2 cellular contexts compared by ENCODE assay signal in genomic region chr11:85464283-85464682, GRCh38.
TF ChIP-seq lines count a peak whose summit lies in the region.

No MANE protein-coding gene starts in this region.

TF ChIP-seq in SK-N-SH treated with all-trans-retinoic acid at 6 μM for 48 hours, 23 proteins besides CTCF, POLR2A, EP300 and RAD21 (continued from another document):
- TF ChIP-seq POU6F1 (CRISPR knock-in tag; IDR thresholded peaks at IDR 0.05; ENCODE audit: borderline replicate concordance, low read depth) (no peak), BACH2 (CRISPR knock-in tag; IDR thresholded peaks at IDR 0.05; ENCODE audit: borderline replicate concordance) (no peak), SNAI2 (CRISPR knock-in tag; IDR thresholded peaks at IDR 0.05) (no peak), TOX (CRISPR knock-in tag; IDR thresholded peaks at IDR 0.05; ENCODE audit: borderline replicate concordance) (no peak), ZFP30 (CRISPR knock-in tag; IDR thresholded peaks at IDR 0.05) (no peak), CSDC2 (CRISPR knock-in tag; IDR thresholded peaks at IDR 0.05) (no peak), ZC3H10 (CRISPR knock-in tag; IDR thresholded peaks at IDR 0.05) (no peak), PPARA (CRISPR knock-in tag; IDR thresholded peaks at IDR 0.05; ENCODE audit: borderline replicate concordance) (no peak), PATZ1 (CRISPR knock-in tag; IDR thresholded peaks at IDR 0.05; ENCODE audit: borderline replicate concordance) (no peak), ISL1 (CRISPR knock-in tag; IDR thresholded peaks at IDR 0.05) (no peak), ESRRG (CRISPR knock-in tag; IDR thresholded peaks at IDR 0.05) (no peak)

TF ChIP-seq in Ishikawa, 13 proteins besides CTCF, POLR2A, EP300 and RAD21 (continued from another document):
- TF ChIP-seq REST (IDR thresholded peaks at IDR 0.05; ENCODE audit: low read depth) = no peak
- TF ChIP-seq CEBPB (IDR thresholded peaks at IDR 0.05) = no peak
- no peak for TF ChIP-seq EGR1 (IDR thresholded peaks at IDR 0.05)
- TF ChIP-seq TEAD4 (IDR thresholded peaks at IDR 0.05) = no peak
- no peak for TF ChIP-seq FOXM1 (IDR thresholded peaks at IDR 0.05; ENCODE audit: borderline replicate concordance, low read depth)
- no peak for TF ChIP-seq YY1 (IDR thresholded peaks at IDR 0.05; ENCODE audit: low read depth)
- TF ChIP-seq CREB1 (IDR thresholded peaks at IDR 0.05; ENCODE audit: low read depth) = no peak
- TF ChIP-seq NFIC (IDR thresholded peaks at IDR 0.05) = no peak
